In genomic region chr20:46359233-46359751, GRCh38 we compare ENCODE assay signal across 14 cellular contexts. TPM values are rescaled to one million over a fixed set of nuclear protein-coding genes. Genes with fewer than 3 reads are reported as not detected.
DNase-seq lines count a peak whose midpoint lies in the region; ATAC-seq and TF ChIP-seq lines count a peak whose summit lies in the region.
"Had no signal": no experiment of that assay in that cellular context is flagged by ENCODE, and none has a peak within 500 bp of the region (broad histone marks: within the 10 kb centered on the region; RNA-seq: fewer than 3 reads in every experiment).

No MANE protein-coding gene starts in this region.

- H3K27me3 Mint-ChIP-seq in chondrocyte (ENCODE audit: low read depth) = no peaks in the 10 kb centered on the region

- peak overlapping the region; percentile 68 for H3K9ac ChIP-seq in BLaER1

- peak overlapping the region; percentile 93 for H3K4me2 ChIP-seq in BLaER1

- no peak for TF ChIP-seq CTCF in chondrocyte (IDR thresholded peaks at IDR 0.05)

- H3K4me1 Mint-ChIP-seq in chondrocyte (ENCODE audit: low read depth) = peaks cover 35% of the 10 kb centered on the region

- H3K36me3 Mint-ChIP-seq in chondrocyte (ENCODE audit: low read depth) = peaks cover 7% of the 10 kb centered on the region

- peaks cover 56% of the 10 kb centered on the region; the same call in 1 of the 2 replicates for H4K20me1 ChIP-seq in BLaER1

- no peaks in the 10 kb centered on the region for H3K27me3 ChIP-seq in BLaER1
- H3K27me3 ChIP-seq: left lung had no signal

- H3K36me3 ChIP-seq in BLaER1 = peaks cover 47% of the 10 kb centered on the region

- H3K27ac Mint-ChIP-seq in chondrocyte (ENCODE audit: unreplicated experiment) = no peak overlapping the region

- ATAC-seq in GM19025 (IDR thresholded peaks at IDR 0.05; ENCODE audit: low read depth, unreplicated experiment) (peak; percentile 68), HG03342 (IDR thresholded peaks at IDR 0.05; ENCODE audit: unreplicated experiment) (peak; percentile 60)
- ATAC-seq: left lung had no signal

- DNase-seq in chondrocyte (ENCODE audit: low spot score) = peak; percentile 8
- no peak for DNase-seq in NCI-H2227 treated with DMSO at 0.1 percent for 48 hours (lab: John Stamatoyannopoulos, UW)
- DNase-seq in occipital lobe (lab: John Stamatoyannopoulos, UW) = no peak
- DNase-seq in mucosa of gallbladder (ENCODE audit: low spot score) = no peak
- no peak for DNase-seq in glomerular visceral epithelial cell (ENCODE audit: extremely low spot score)
- DNase-seq: Calu3; effector CD8-positive, alpha-beta T cell; HCEC 1CT; left lung; NCI-H446 treated with DMSO at 0.1 percent for 48 hours; stimulated activated CD4-positive, alpha-beta T cell treated with anti-CD3 and anti-CD28 coated beads, Interleukin-2, amount 100 ng/mL, for 24 hours had no signal

- H3K9me3 ChIP-seq in BLaER1 = no peaks in the 10 kb centered on the region
- H3K9me3 ChIP-seq: left lung had no signal

- no peak overlapping the region for H3K4me3 Mint-ChIP-seq in chondrocyte (ENCODE audit: unreplicated experiment)

- H3K4me1 ChIP-seq in BLaER1 = peaks cover 85% of the 10 kb centered on the region

- H3K4me3 ChIP-seq in BLaER1 = peak overlapping the region; percentile 56
- H3K4me3 ChIP-seq: left lung had no signal

- no peaks in the 10 kb centered on the region for H3K9me3 Mint-ChIP-seq in chondrocyte (ENCODE audit: low read depth)

- peak overlapping the region; percentile 82 for H3K27ac ChIP-seq in BLaER1

RNA-seq across cellular contexts. Expression of gene ELMO2, which starts 47.1 kb away (rescaled TPM):
- total RNA-seq in chondrocyte (38.8 to 52.9 TPM (median 48.0 TPM) in 3 replicates), occipital lobe (55.1 TPM), mucosa of gallbladder (33.3 TPM)

RNA-seq across cellular contexts. Expression of gene CDH22, which starts 51.0 kb away (rescaled TPM):
- total RNA-seq in chondrocyte (not detected in 3 replicates), occipital lobe (0.31 TPM), mucosa of gallbladder (0.09 TPM)
- total RNA-seq: Calu3 had no signal
